Comparison of ENCODE assay signal across 12 cellular contexts in genomic region chr2:64403426-64403825, GRCh38. TPM values are rescaled to one million over a fixed set of nuclear protein-coding genes. Genes with fewer than 3 reads are reported as not detected.
A peak's percentile ranks its signal among the peaks of the same experiment; 100 is the strongest.
DNase-seq lines count a peak whose midpoint lies in the region; ATAC-seq and TF ChIP-seq lines count a peak whose summit lies in the region.
"Had no signal": no experiment of that assay in that cellular context is flagged by ENCODE, and none has a peak within 500 bp of the region (broad histone marks: within the 10 kb centered on the region; RNA-seq: fewer than 3 reads in every experiment).

No MANE protein-coding gene starts in this region.

- no peak overlapping the region for H3K4me3 ChIP-seq in PC-3 (ENCODE audit: low read length)
- peak overlapping the region in 1 of 2 donors; percentile 46 for H3K4me3 ChIP-seq in duodenal mucosa (ENCODE audit: low read depth in 1 of 2, low read length in 2 of 2)
- H3K4me3 ChIP-seq in suprapubic skin = no peak overlapping the region

- H3K27me3 ChIP-seq in PC-3 (ENCODE audit: low read length) (no peaks in the 10 kb centered on the region), duodenal mucosa (ENCODE audit: control insufficient read depth in 1 of 2, insufficient read depth in 2 of 2, low read length in 2 of 2) (no peaks in the 10 kb centered on the region), suprapubic skin (no peaks in the 10 kb centered on the region)

- ATAC-seq in PC-3 = no peak

- TF ChIP-seq EP300 in suprapubic skin (IDR thresholded peaks at IDR 0.05) = no peak

- TF ChIP-seq CTCF in PC-3 (conservative IDR thresholded peaks at IDR 0.05; ENCODE audit: low read depth, low read length) (no peak), mesothelial cell of epicardium (IDR thresholded peaks at IDR 0.05; ENCODE audit: unreplicated experiment) (no peak), suprapubic skin (IDR thresholded peaks at IDR 0.05) (no peak)

- BruUV-seq in PC-3 (replicated peaks; lab: Mats Ljungman, UMichigan) = no TSS peak

- H3K4me1 ChIP-seq in PC-3 (ENCODE audit: insufficient read depth, low read length) = peaks cover 66% of the 10 kb centered on the region
- peaks cover 59 to 74% of the 10 kb centered on the region in 2 donors for H3K4me1 ChIP-seq in duodenal mucosa (ENCODE audit: control insufficient read depth in 1 of 2, insufficient read depth in 2 of 2, low read length in 2 of 2)
- H3K4me1 ChIP-seq in suprapubic skin = peaks cover 52% of the 10 kb centered on the region

- DNase-seq in PC-3 (no peak), mesothelial cell of epicardium (ENCODE audit: low spot score in 2 of 2, unreplicated experiment in 2 of 2) (no peak), suprapubic skin (ENCODE audit: low spot score in 2 of 2) (no peak), RPMI8226 (no peak), NCI-H446 (lab: John Stamatoyannopoulos, UW) (no peak), putamen (ENCODE audit: low spot score) (no peak)
- DNase-seq in stimulated activated CD4-positive, alpha-beta T cell treated with anti-CD3 and anti-CD28 coated beads, Interleukin-4, amount 100 ng/mL, for 1 hour = no peak
- DNase-seq: activated T-cell treated with anti-CD3 and anti-CD28 coated beads, Interleukin-2, amount 50 U/mL, for 24 hours; Calu3; NCI-H1930 had no signal

- WGBS in suprapubic skin = 88% methylated on average over 7 of the region's 8 CpGs

- H3K4me2 ChIP-seq in PC-3 (ENCODE audit: low read length) = peak overlapping the region; percentile 65

- H3K36me3 Mint-ChIP-seq in mesothelial cell of epicardium = no peaks in the 10 kb centered on the region

- intact Hi-C loops in PC-3 (cut with micrococcal nuclease) = loop anchor here (2.0 kb wide), 1 partner anchor 61 kb away; no protein-coding TSS in a partner anchor

- H3K9me2 ChIP-seq in PC-3 (replicated peaks; ENCODE audit: low read length) = no peaks in the 10 kb centered on the region

- H3K79me2 ChIP-seq in PC-3 (ENCODE audit: low read length) = no peaks in the 10 kb centered on the region

- H3K27me3 Mint-ChIP-seq in mesothelial cell of epicardium (ENCODE audit: low read depth) = no peaks in the 10 kb centered on the region
- H3K27me3 Mint-ChIP-seq: activated T-cell treated with anti-CD3 and anti-CD28 coated beads, Interleukin-2, amount 50 U/mL, for 24 hours had no signal

- H3K27ac ChIP-seq in PC-3 (ENCODE audit: low read length) (peak overlapping the region; percentile 75), duodenal mucosa (ENCODE audit: low read depth, low read length) (peak overlapping the region; percentile 89), suprapubic skin (peak overlapping the region; percentile 72)

- 0 out of 2 replicates have a peak overlapping the region, but pooled peaks have one; percentile 53 for H2AFZ ChIP-seq in PC-3 (ENCODE audit: low read length)

- TF ChIP-seq POLR2A in suprapubic skin (IDR thresholded peaks at IDR 0.05) = no peak

- H3K9me3 Mint-ChIP-seq in mesothelial cell of epicardium = no peaks in the 10 kb centered on the region
- H3K9me3 Mint-ChIP-seq: activated T-cell treated with anti-CD3 and anti-CD28 coated beads, Interleukin-2, amount 50 U/mL, for 24 hours; central memory CD8-positive, alpha-beta T cell had no signal

- no peak overlapping the region for H3K4me3 Mint-ChIP-seq in mesothelial cell of epicardium
- H3K4me3 Mint-ChIP-seq: activated T-cell treated with anti-CD3 and anti-CD28 coated beads, Interleukin-2, amount 50 U/mL, for 24 hours; central memory CD8-positive, alpha-beta T cell had no signal

- no peaks in the 10 kb centered on the region for H3F3A ChIP-seq in PC-3 (ENCODE audit: low read length, unreplicated experiment)

- H3K36me3 ChIP-seq in PC-3 (ENCODE audit: low read depth, low read length) = no peaks in the 10 kb centered on the region
- H3K36me3 ChIP-seq in duodenal mucosa (ENCODE audit: control insufficient read depth in 1 of 2, insufficient read depth in 2 of 2, low read length in 2 of 2) = no peaks in the 10 kb centered on the region
- no peaks in the 10 kb centered on the region for H3K36me3 ChIP-seq in suprapubic skin

- H4K20me1 ChIP-seq in PC-3 (ENCODE audit: low read length) = no peaks in the 10 kb centered on the region

- CTCF ChIA-PET in PC-3 (lab: Charles Lee) = no interaction called here

- H3K9me3 ChIP-seq in PC-3 (ENCODE audit: low read length) (no peaks in the 10 kb centered on the region), duodenal mucosa (ENCODE audit: control insufficient read depth in 1 of 2, low read length in 2 of 2) (no peaks in the 10 kb centered on the region), suprapubic skin (no peaks in the 10 kb centered on the region)

- peaks cover 64% of the 10 kb centered on the region for H3K4me1 Mint-ChIP-seq in mesothelial cell of epicardium
- H3K4me1 Mint-ChIP-seq: central memory CD8-positive, alpha-beta T cell had no signal

- POLR2A ChIA-PET in PC-3 (lab: Charles Lee; ENCODE audit: unreplicated experiment) = no interaction called here

- peak overlapping the region; percentile 86 for H3K27ac Mint-ChIP-seq in mesothelial cell of epicardium
- H3K27ac Mint-ChIP-seq: activated T-cell treated with anti-CD3 and anti-CD28 coated beads, Interleukin-2, amount 50 U/mL, for 24 hours had no signal

- peak overlapping the region; percentile 34; the same call in 1 of the 2 replicates for H3K9ac ChIP-seq in PC-3 (ENCODE audit: low read length)
- H3K9ac ChIP-seq in duodenal mucosa (ENCODE audit: low read depth in 1 of 2, low read length in 2 of 2) = no peak overlapping the region

RNA-seq across cellular contexts. Expression of gene LGALSL, which starts 50.5 kb away (rescaled TPM):
- total RNA-seq in PC-3 (2014; rRNA removed) (12.1 and 16.0 TPM in 2 replicates), mesothelial cell of epicardium (15.4 to 20.0 TPM (median 15.6 TPM) in 3 replicates), suprapubic skin (100 to 1,000 TPM in 2 of 4 donors, 10 to 100 TPM in 2; 74.2 to 133 (median 106) TPM)
